ENCODE assay signal across 1 cellular context in genomic region chr17:33905338-33905800, GRCh38.
TF ChIP-seq lines count a peak whose summit lies in the region.

No MANE protein-coding gene starts in this region.

TF ChIP-seq in K562, 482 proteins besides CTCF, POLR2A, EP300 and RAD21 (continued from another document and continues in another):
- TF ChIP-seq PBX2 (CRISPR knock-in tag; IDR thresholded peaks at IDR 0.05; ENCODE audit: low read depth) (no peak), PBX2 (tag; conservative IDR thresholded peaks at IDR 0.05; ENCODE audit: low read depth) (peak; percentile 95), CGGBP1 (CRISPR knock-in tag; IDR thresholded peaks at IDR 0.05) (peak; percentile 72; the same call in 1 of the 2 replicates), TBL1XR1 (IDR thresholded peaks at IDR 0.05; ENCODE audit: low read length in 2 of 2) (peak; percentile 87 to 95), NUFIP1 (IDR thresholded peaks at IDR 0.05; ENCODE audit: partially characterized antibody) (peak; percentile 65), MAFF (IDR thresholded peaks at IDR 0.05; ENCODE audit: low read length) (peak; percentile 32; the same call in 1 of the 2 replicates), ZNF121 (CRISPR knock-in tag; conservative IDR thresholded peaks at IDR 0.05) (no peak), TFAP4 (CRISPR knock-in tag; IDR thresholded peaks at IDR 0.05; ENCODE audit: borderline replicate concordance) (peak; percentile 45; the same call in 1 of the 2 replicates), FOS (IDR thresholded peaks at IDR 0.05; ENCODE audit: extremely low read depth, insufficient read length) (peak; percentile 35), EWSR1 (IDR thresholded peaks at IDR 0.05; ENCODE audit: borderline replicate concordance, low read depth, partially characterized antibody) (no peak), HOXB6 (CRISPR knock-in tag; IDR thresholded peaks at IDR 0.05; ENCODE audit: borderline replicate concordance) (no peak), PML (IDR thresholded peaks at IDR 0.05; ENCODE audit: low read length) (peak; percentile 99), ZNF449 (CRISPR knock-in tag; IDR thresholded peaks at IDR 0.05) (no peak), ZNF644 (tag; IDR thresholded peaks at IDR 0.05; ENCODE audit: low read depth) (peak; percentile 75; the same call in 1 of the 2 replicates), THRAP3 (IDR thresholded peaks at IDR 0.05; ENCODE audit: borderline replicate concordance) (no peak), RNF2 (IDR thresholded peaks at IDR 0.05) (peak; percentile 96), RBM17 (IDR thresholded peaks at IDR 0.05; ENCODE audit: borderline replicate concordance, low read depth, low read length) (no peak), STAT6 (CRISPR knock-in tag; IDR thresholded peaks at IDR 0.05) (peak; percentile 46; the same call in 1 of the 2 replicates), ILK (tag; IDR thresholded peaks at IDR 0.05; ENCODE audit: borderline replicate concordance, low read depth) (no peak), PHTF2 (CRISPR knock-in tag; IDR thresholded peaks at IDR 0.05) (no peak), NFYB (IDR thresholded peaks at IDR 0.05; ENCODE audit: extremely low read depth, insufficient read length) (no peak), CHD2 (IDR thresholded peaks at IDR 0.05; ENCODE audit: low read depth, low read length) (peak; percentile 21; the same call in 1 of the 2 replicates), STAT5A (IDR thresholded peaks at IDR 0.05; ENCODE audit: borderline replicate concordance, low read length) (peak; percentile 96), HMG20A (CRISPR knock-in tag; conservative IDR thresholded peaks at IDR 0.05) (no peak), SP2 (IDR thresholded peaks at IDR 0.05; ENCODE audit: extremely low read depth, low read depth, low read length, poor library complexity, severe bottlenecking) (no peak), FUS (optimal IDR thresholded peaks at IDR 0.05; ENCODE audit: low read depth, low read length) (no peak), ZNF507 (tag; conservative IDR thresholded peaks at IDR 0.05) (no peak), DIDO1 (tag; IDR thresholded peaks at IDR 0.05; ENCODE audit: low read depth) (no peak), ZNF778 (CRISPR knock-in tag; IDR thresholded peaks at IDR 0.05) (no peak), ZNF830 (CRISPR knock-in tag; IDR thresholded peaks at IDR 0.05) (no peak), KDM1A (IDR thresholded peaks at IDR 0.05) (peak; percentile 94 to 96), GABPB1 (CRISPR knock-in tag; IDR thresholded peaks at IDR 0.05) (no peak), ZNF639 (CRISPR knock-in tag; conservative IDR thresholded peaks at IDR 0.05 in 1 of 2, IDR thresholded peaks at IDR 0.05 in 1 of 2) (peak in 1 of 2 experiments; percentile 85; a peak in 2 of 4 replicates), RBM22 (IDR thresholded peaks at IDR 0.05; ENCODE audit: low read depth, low read length, poor library complexity, severe bottlenecking) (no peak), ZNF407 (IDR thresholded peaks at IDR 0.05; ENCODE audit: low read depth) (no peak), HDAC2 (IDR thresholded peaks at IDR 0.05) (peak; percentile 98), GMEB1 (CRISPR knock-in tag; IDR thresholded peaks at IDR 0.05) (peak; percentile 57; the same call in 1 of the 2 replicates), KLF1 (tag; IDR thresholded peaks at IDR 0.05) (no peak), ATF7 (IDR thresholded peaks at IDR 0.05) (peak; percentile 96), RBM25 (IDR thresholded peaks at IDR 0.05; ENCODE audit: low read depth, low read length, severe bottlenecking) (no peak), PRPF4 (IDR thresholded peaks at IDR 0.05; ENCODE audit: insufficient read depth, low read depth, low read length, poor library complexity, severe bottlenecking) (no peak), ZNF512 (tag; IDR thresholded peaks at IDR 0.05) (no peak)
